ENCODE assay signal across 8 cellular contexts in genomic region chr18:623760-624620, GRCh38. TPM values are rescaled to one million over a fixed set of nuclear protein-coding genes. Genes with fewer than 3 reads are reported as not detected.
A peak's percentile ranks its signal among the peaks of the same experiment; 100 is the strongest.
DNase-seq lines count a peak whose midpoint lies in the region; ATAC-seq, FAIRE-seq and TF ChIP-seq lines count a peak whose summit lies in the region.

No MANE protein-coding gene starts in this region.

- CTCF ChIA-PET in HepG2 (lab: Yijun Ruan, JAX; ENCODE audit: low intra/inter-chr PET ratio, low total read pairs), result interaction anchor here (0.7 to 1.6 kb wide), 3 partner anchors 89 to 215 kb away, joined by 3 to 8 read pairs (median 6); partner anchors contain the start of gene ENOSF1

- no peak overlapping the region for H3K9ac ChIP-seq in HepG2 (ENCODE audit: insufficient read depth, low read depth, low read length)

- 15% methylated on average over 11 of the region's 11 CpGs for WGBS in HepG2 (ENCODE audit: low lambda C conversion rate)

- peak overlapping the region in 1 of 3 experiments; percentile 56; a peak in 2 of 6 replicates for H3K4me3 ChIP-seq in HepG2 (replicated peaks in 1 of 3; ENCODE audit: insufficient read depth in 1 of 3, low read depth in 2 of 3, low read length in 3 of 3)

- in situ Hi-C loops in HepG2 (cut with HindIII; ENCODE audit: extremely low pct_ligation_motif_present, low pct_unique_long_range_greater_than_20kb), result loop anchor here (25.0 kb wide), 1 partner anchor 213 kb away; no protein-coding TSS in a partner anchor

- no peaks in the 10 kb centered on the region for H3K36me3 ChIP-seq in HepG2 (replicated peaks in 1 of 2; ENCODE audit: control insufficient read depth in 1 of 2, insufficient read depth in 2 of 2, low read length in 2 of 2)

- TF ChIP-seq CTCF in HepG2 (CRISPR knock-in tag; IDR thresholded peaks at IDR 0.05), result peak; percentile 75

- no peak overlapping the region for H2AFZ ChIP-seq in HepG2 (ENCODE audit: low read length)

- H3K4me1 ChIP-seq in HepG2 (ENCODE audit: insufficient read depth, low read length), result peaks cover 6% of the 10 kb centered on the region

- no peaks in the 10 kb centered on the region for H4K20me1 ChIP-seq in HepG2 (ENCODE audit: insufficient read depth, low read length)

- TF ChIP-seq EP300 in HepG2 (IDR thresholded peaks at IDR 0.05; ENCODE audit: low read depth in 2 of 2, low read length in 2 of 2) (no peak), HepG2 (CRISPR knock-in tag; IDR thresholded peaks at IDR 0.05; ENCODE audit: borderline replicate concordance) (no peak)

- no peaks in the 10 kb centered on the region for H3K9me3 ChIP-seq in HepG2 (ENCODE audit: low read length)

- peak; percentile 55 for ATAC-seq in HG02623 (IDR thresholded peaks at IDR 0.05; ENCODE audit: unreplicated experiment)
- peak; percentile 99 for ATAC-seq in HepG2
- no peak for ATAC-seq in GM19035 (IDR thresholded peaks at IDR 0.05; ENCODE audit: unreplicated experiment)

- H3K27ac ChIP-seq in HepG2 (ENCODE audit: extremely low read length, insufficient read depth, low read length), result no peak overlapping the region

- no peak for TF ChIP-seq POLR2A in HepG2 (IDR thresholded peaks at IDR 0.05; ENCODE audit: insufficient read depth in 1 of 2, low read depth in 2 of 2, low read length in 2 of 2)

- BruUV-seq in HepG2 (replicated peaks; lab: Mats Ljungman, UMichigan), result no TSS peak

- TF ChIP-seq RAD21 in HepG2 (CRISPR knock-in tag; IDR thresholded peaks at IDR 0.05), result 0 out of 2 replicates have a peak, but pooled peaks have one; percentile 30

- DNase-seq in DMS53 (lab: John Stamatoyannopoulos, UW) (peak; percentile 95), NCI-H345 (lab: John Stamatoyannopoulos, UW) (peak; percentile 68), cerebellar cortex (ENCODE audit: low spot score) (peak; percentile 53), HepG2 (ENCODE audit: low spot score) (peak; percentile 62)
- peak; percentile 15 for DNase-seq in activated CD4-positive, alpha-beta T cell treated with anti-CD3 and anti-CD28 coated beads for 1 hour
- DNase-seq in stimulated activated CD4-positive, alpha-beta T cell treated with anti-CD3 and anti-CD28 coated beads, Interleukin-4, amount 100 ng/mL, for 48 hours (ENCODE audit: low read depth in 2 of 2), result peak; percentile 43 to 55

- POLR2A ChIA-PET in HepG2 (lab: Yijun Ruan, JAX), result no interaction called here

- FAIRE-seq in HepG2 (lab: Jason Lieb, UNC), result peak; percentile 21

- H3K4me2 ChIP-seq in HepG2 (ENCODE audit: low read depth, low read length), result peak overlapping the region; percentile 66

- intact Hi-C loops in HepG2 (cut with micrococcal nuclease; ENCODE audit: unreplicated experiment), result loop anchor here (2.0 to 10.0 kb wide), 4 partner anchors 33 to 209 kb away; partner anchors contain the start of gene TYMS

- H3K27me3 ChIP-seq in HepG2 (ENCODE audit: control insufficient read depth in 1 of 2, insufficient read depth in 2 of 2, low read length in 2 of 2), result peaks cover 0 to 5% of the 10 kb centered on the region in 2 experiments; a peak in 2 of 5 replicates

- H3K79me2 ChIP-seq in HepG2 (ENCODE audit: insufficient read depth, low read length), result no peaks in the 10 kb centered on the region

TF ChIP-seq in HepG2, 621 proteins besides CTCF, POLR2A, EP300 and RAD21 (continues in another document):
- TF ChIP-seq ARID3A (IDR thresholded peaks at IDR 0.05; ENCODE audit: low read depth, low read length) (no peak), STAG1 (CRISPR knock-in tag; IDR thresholded peaks at IDR 0.05) (peak; percentile 69)

RNA-seq across cellular contexts. Expression of gene CLUL1, which starts 27.2 kb away (rescaled TPM):
- not detected in 2 replicates for total RNA-seq in HepG2 (2016; rRNA removed; fragmentation: Illumina TruSeq; extraction: Trizol)
- not detected in 2 replicates for total RNA-seq in HepG2 (2016; cell fraction: cytosol; rRNA removed; fragmentation: Illumina TruSeq; extraction: Trizol; ENCODE audit: low read depth)
- 0.06 TPM in 1 of 2 replicates, not detected in the other for total RNA-seq in HepG2 (2016; cell fraction: insoluble cytoplasmic fraction; rRNA removed; fragmentation: Illumina TruSeq; extraction: Trizol)
- total RNA-seq in HepG2 (2016; cell fraction: membrane; rRNA removed; fragmentation: Illumina TruSeq; extraction: Trizol), result 0.46 TPM in 1 of 2 replicates, not detected in the other
- not detected in 2 replicates for total RNA-seq in HepG2 (2016; cell fraction: nucleus; rRNA removed; fragmentation: Illumina TruSeq; extraction: Trizol)
- polyA plus RNA-seq in HepG2 (2011; rRNA removed), result 0.04 and 0.05 TPM in 2 replicates
- polyA plus RNA-seq in HepG2 (2011; cell fraction: cytosol; rRNA removed), result 0.09 and 0.13 TPM in 2 replicates
- not detected in 2 replicates for polyA plus RNA-seq in HepG2 (2011; cell fraction: nucleus; rRNA removed)
- 0.13 and 0.16 TPM in 2 replicates for polyA plus RNA-seq in HepG2 (2012)
- 0.08 and 0.17 TPM in 2 replicates for polyA plus RNA-seq in HepG2 (2016; cell fraction: cytosol; fragmentation: Illumina TruSeq; extraction: Trizol; ENCODE audit: low read depth)
- not detected in 2 replicates for polyA plus RNA-seq in HepG2 (2016; cell fraction: insoluble cytoplasmic fraction; fragmentation: Illumina TruSeq; extraction: Trizol; ENCODE audit: low read depth)
- polyA plus RNA-seq in HepG2 (2016; cell fraction: membrane; fragmentation: Illumina TruSeq; extraction: Trizol; ENCODE audit: low read depth), result not detected in 2 replicates
- not detected in 2 replicates for polyA plus RNA-seq in HepG2 (2016; cell fraction: nucleus; fragmentation: Illumina TruSeq; extraction: Trizol; ENCODE audit: insufficient read depth, low read depth)
- not detected in 2 replicates for polyA minus RNA-seq in HepG2 (2011; rRNA and poly(A)+ RNA removed; ENCODE audit: low replicate concordance)
- polyA minus RNA-seq in HepG2 (2011; cell fraction: cytosol; rRNA and poly(A)+ RNA removed), result not detected in 2 replicates
- polyA minus RNA-seq in HepG2 (2011; cell fraction: nucleus; rRNA and poly(A)+ RNA removed), result 0.64 TPM in 1 of 2 replicates, not detected in the other

RNA-seq across cellular contexts. Expression of gene TYMS, which starts 33.5 kb away (rescaled TPM):
- total RNA-seq in HepG2 (2016; rRNA removed; fragmentation: Illumina TruSeq; extraction: Trizol), result 80.1 and 186 TPM in 2 replicates
- 27.2 and 31.4 TPM in 2 replicates for total RNA-seq in HepG2 (2016; cell fraction: cytosol; rRNA removed; fragmentation: Illumina TruSeq; extraction: Trizol; ENCODE audit: low read depth)
- 77.9 and 183 TPM in 2 replicates for total RNA-seq in HepG2 (2016; cell fraction: insoluble cytoplasmic fraction; rRNA removed; fragmentation: Illumina TruSeq; extraction: Trizol)
- 91.3 and 92.9 TPM in 2 replicates for total RNA-seq in HepG2 (2016; cell fraction: membrane; rRNA removed; fragmentation: Illumina TruSeq; extraction: Trizol)
- total RNA-seq in HepG2 (2016; cell fraction: nucleus; rRNA removed; fragmentation: Illumina TruSeq; extraction: Trizol), result 89.4 and 101 TPM in 2 replicates
- 84.9 and 106 TPM in 2 replicates for polyA plus RNA-seq in HepG2 (2011; rRNA removed)
- polyA plus RNA-seq in HepG2 (2011; cell fraction: cytosol; rRNA removed), result 66.6 and 93.1 TPM in 2 replicates
- polyA plus RNA-seq in HepG2 (2011; cell fraction: nucleus; rRNA removed), result 30.9 and 37.2 TPM in 2 replicates
- 69.5 and 111 TPM in 2 replicates for polyA plus RNA-seq in HepG2 (2012)
- polyA plus RNA-seq in HepG2 (2016; cell fraction: cytosol; fragmentation: Illumina TruSeq; extraction: Trizol; ENCODE audit: low read depth), result 61.0 and 61.1 TPM in 2 replicates
- 396 and 406 TPM in 2 replicates for polyA plus RNA-seq in HepG2 (2016; cell fraction: insoluble cytoplasmic fraction; fragmentation: Illumina TruSeq; extraction: Trizol; ENCODE audit: low read depth)
- polyA plus RNA-seq in HepG2 (2016; cell fraction: membrane; fragmentation: Illumina TruSeq; extraction: Trizol; ENCODE audit: low read depth), result 107 and 113 TPM in 2 replicates
- 245 and 246 TPM in 2 replicates for polyA plus RNA-seq in HepG2 (2016; cell fraction: nucleus; fragmentation: Illumina TruSeq; extraction: Trizol; ENCODE audit: insufficient read depth, low read depth)
- 242 and 518 TPM in 2 replicates for polyA minus RNA-seq in HepG2 (2011; rRNA and poly(A)+ RNA removed; ENCODE audit: low replicate concordance)
- polyA minus RNA-seq in HepG2 (2011; cell fraction: cytosol; rRNA and poly(A)+ RNA removed), result 59.7 and 82.7 TPM in 2 replicates
- 20.8 and 28.3 TPM in 2 replicates for polyA minus RNA-seq in HepG2 (2011; cell fraction: nucleus; rRNA and poly(A)+ RNA removed)

RNA-seq across cellular contexts. Expression of gene CETN1, which starts 43.8 kb away (rescaled TPM):
- not detected in 2 replicates for total RNA-seq in HepG2 (2016; rRNA removed; fragmentation: Illumina TruSeq; extraction: Trizol)
- not detected in 2 replicates for total RNA-seq in HepG2 (2016; cell fraction: cytosol; rRNA removed; fragmentation: Illumina TruSeq; extraction: Trizol; ENCODE audit: low read depth)
- not detected in 2 replicates for total RNA-seq in HepG2 (2016; cell fraction: insoluble cytoplasmic fraction; rRNA removed; fragmentation: Illumina TruSeq; extraction: Trizol)
- not detected in 2 replicates for total RNA-seq in HepG2 (2016; cell fraction: membrane; rRNA removed; fragmentation: Illumina TruSeq; extraction: Trizol)
- total RNA-seq in HepG2 (2016; cell fraction: nucleus; rRNA removed; fragmentation: Illumina TruSeq; extraction: Trizol), result not detected in 2 replicates
- polyA plus RNA-seq in HepG2 (2011; rRNA removed), result not detected in 2 replicates
- not detected in 2 replicates for polyA plus RNA-seq in HepG2 (2011; cell fraction: cytosol; rRNA removed)
- polyA plus RNA-seq in HepG2 (2011; cell fraction: nucleus; rRNA removed), result not detected in 2 replicates
- not detected in 2 replicates for polyA plus RNA-seq in HepG2 (2012)
- not detected in 2 replicates for polyA plus RNA-seq in HepG2 (2016; cell fraction: cytosol; fragmentation: Illumina TruSeq; extraction: Trizol; ENCODE audit: low read depth)
- polyA plus RNA-seq in HepG2 (2016; cell fraction: insoluble cytoplasmic fraction; fragmentation: Illumina TruSeq; extraction: Trizol; ENCODE audit: low read depth), result not detected in 2 replicates
- polyA plus RNA-seq in HepG2 (2016; cell fraction: membrane; fragmentation: Illumina TruSeq; extraction: Trizol; ENCODE audit: low read depth), result not detected in 2 replicates
- not detected in 2 replicates for polyA plus RNA-seq in HepG2 (2016; cell fraction: nucleus; fragmentation: Illumina TruSeq; extraction: Trizol; ENCODE audit: insufficient read depth, low read depth)
- not detected in 2 replicates for polyA minus RNA-seq in HepG2 (2011; rRNA and poly(A)+ RNA removed; ENCODE audit: low replicate concordance)
- not detected in 2 replicates for polyA minus RNA-seq in HepG2 (2011; cell fraction: cytosol; rRNA and poly(A)+ RNA removed)
- not detected in 2 replicates for polyA minus RNA-seq in HepG2 (2011; cell fraction: nucleus; rRNA and poly(A)+ RNA removed)

Comparison
In these comparisons a context has a peak if more than half of its experiments do, and no peak if none do; other contexts are left out.
1. DNase-seq: peak in every context shown above with its lines; median percentile 95 in DMS53; 68 in NCI-H345; 62 in HepG2; 53 in cerebellar cortex; 49 in stimulated activated CD4-positive, alpha-beta T cell treated with anti-CD3 and anti-CD28 coated beads, Interleukin-4, amount 100 ng/mL, for 48 hours; 15 in activated CD4-positive, alpha-beta T cell treated with anti-CD3 and anti-CD28 coated beads for 1 hour.